12 cellular contexts compared by ENCODE assay signal in the genomic region with DNA sequence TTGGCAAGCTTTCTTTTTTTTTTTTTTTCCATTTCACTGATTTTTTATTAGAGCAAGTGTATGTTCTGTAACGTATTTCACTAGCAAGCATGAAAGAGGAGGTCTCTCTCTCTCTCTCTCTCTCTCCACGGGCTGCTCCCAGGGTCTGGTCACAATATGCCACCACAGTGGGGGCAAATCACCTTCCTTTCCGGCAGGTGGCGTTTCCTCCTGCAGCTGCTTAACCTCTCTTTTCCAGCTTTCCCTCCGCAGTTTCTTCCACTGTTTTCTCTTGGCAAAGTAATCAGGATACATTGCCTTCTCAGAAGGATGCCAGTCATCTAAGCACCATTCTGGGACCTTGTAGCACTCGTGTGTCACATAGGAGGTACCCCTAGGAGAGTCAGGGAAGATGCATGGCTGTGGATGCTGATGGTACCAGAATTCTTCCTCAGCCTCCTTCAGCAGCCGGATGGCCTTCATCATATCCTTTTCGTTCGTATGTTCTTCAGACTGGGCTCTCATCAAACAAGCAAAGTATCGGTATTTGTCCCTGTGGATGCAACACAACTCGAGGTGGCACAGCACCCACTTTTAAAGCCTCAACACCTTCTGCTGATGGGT.
DNase-seq lines count a peak whose midpoint lies in the region; ATAC-seq and TF ChIP-seq lines count a peak whose summit lies in the region.
"Had no signal": no experiment of that assay in that cellular context is flagged by ENCODE, and none has a peak within 500 bp of the region (broad histone marks: within the 10 kb centered on the region; RNA-seq: fewer than 3 reads in every experiment).

No MANE protein-coding gene starts in this region.

- H3K4me1 ChIP-seq in mammary epithelial cell (ENCODE audit: insufficient read depth, low read length): no peaks in the 10 kb centered on the region
- no peaks in the 10 kb centered on the region for H3K4me1 ChIP-seq in heart right ventricle
- H3K4me1 ChIP-seq: prostate gland had no signal

- no peaks in the 10 kb centered on the region for H3K4me1 Mint-ChIP-seq in progenitor cell of endocrine pancreas (ENCODE audit: low read depth)
- H3K4me1 Mint-ChIP-seq in activated CD8-positive, alpha-beta memory T cell treated with anti-CD3 and anti-CD28 coated beads, Interleukin-2, amount 10 ng/mL, durations not matched to agents 7 days and 5 days: no peaks in the 10 kb centered on the region
- H3K4me1 Mint-ChIP-seq: B cell; stimulated activated effector memory CD8-positive, alpha-beta T cell treated with anti-CD3 and anti-CD28 coated beads, Interleukin-12 subunit alpha, Interleukin-12 subunit beta, amount 100 ng/mL, for 72 hours had no signal

- in situ Hi-C loops in mammary epithelial cell (cut with MboI; ENCODE audit: low sequenced_read_pairs in 2 of 2): no loop called here

- H3K27ac ChIP-seq in mammary epithelial cell (ENCODE audit: insufficient read depth, low read depth, low read length) (no peak overlapping the region), heart right ventricle (no peak overlapping the region)
- H3K27ac ChIP-seq: prostate gland had no signal

- CTCF ChIA-PET in mammary epithelial cell (lab: Charles Lee; ENCODE audit: low non-redundant PET): interaction anchor here (0.6 to 0.7 kb wide), 3 partner anchors 21 to 827 kb away, joined by 3 to 10 read pairs (median 4); no protein-coding TSS in a partner anchor
- CTCF ChIA-PET in activated CD8-positive, alpha-beta memory T cell treated with anti-CD3 and anti-CD28 coated beads, Interleukin-2, amount 10 ng/mL, durations not matched to agents 7 days and 5 days (lab: Charles Lee): interaction anchor here (0.6 to 1.0 kb wide), 2 partner anchors 20 to 889 kb away, joined by 3 to 4 read pairs; no protein-coding TSS in a partner anchor

- H3K27ac Mint-ChIP-seq in progenitor cell of endocrine pancreas: no peak overlapping the region
- H3K27ac Mint-ChIP-seq in activated CD8-positive, alpha-beta memory T cell treated with anti-CD3 and anti-CD28 coated beads, Interleukin-2, amount 10 ng/mL, durations not matched to agents 7 days and 5 days: no peak overlapping the region
- H3K27ac Mint-ChIP-seq: activated T-helper 2 cell treated with anti-CD3 and anti-CD28 coated beads, Interferon-gamma antibody, Interleukin-2, Interleukin-4, amounts not matched to agents 10 μg/mL and 5 μg/mL and 100 μg/mL, durations not matched to agents 14 hours and 24 hours and 36 hours; B cell; stimulated activated effector memory CD8-positive, alpha-beta T cell treated with anti-CD3 and anti-CD28 coated beads, Interleukin-12 subunit alpha, Interleukin-12 subunit beta, amount 100 ng/mL, for 72 hours had no signal

- ATAC-seq in activated CD8-positive, alpha-beta memory T cell treated with anti-CD3 and anti-CD28 coated beads, Interleukin-2, amount 10 ng/mL, durations not matched to agents 7 days and 5 days: no peak
- no peak for ATAC-seq in heart right ventricle
- ATAC-seq: stimulated activated effector memory CD8-positive, alpha-beta T cell treated with anti-CD3 and anti-CD28 coated beads, Interleukin-12 subunit alpha, Interleukin-12 subunit beta, amount 100 ng/mL, for 72 hours had no signal

- peaks cover 6% of the 10 kb centered on the region for H3K27me3 ChIP-seq in mammary epithelial cell (ENCODE audit: insufficient read depth, low read length)
- H3K27me3 ChIP-seq in heart right ventricle: peaks cover 0 to 42% (median 13%) of the 10 kb centered on the region in 7 donors

- H3K9me3 Mint-ChIP-seq in progenitor cell of endocrine pancreas (ENCODE audit: low read depth): no peaks in the 10 kb centered on the region
- H3K9me3 Mint-ChIP-seq in activated CD8-positive, alpha-beta memory T cell treated with anti-CD3 and anti-CD28 coated beads, Interleukin-2, amount 10 ng/mL, durations not matched to agents 7 days and 5 days (ENCODE audit: low read depth): no peaks in the 10 kb centered on the region
- H3K9me3 Mint-ChIP-seq: activated T-helper 2 cell treated with anti-CD3 and anti-CD28 coated beads, Interferon-gamma antibody, Interleukin-2, Interleukin-4, amounts not matched to agents 10 μg/mL and 5 μg/mL and 100 μg/mL, durations not matched to agents 14 hours and 24 hours and 36 hours; stimulated activated effector memory CD8-positive, alpha-beta T cell treated with anti-CD3 and anti-CD28 coated beads, Interleukin-12 subunit alpha, Interleukin-12 subunit beta, amount 100 ng/mL, for 72 hours had no signal

- H3K36me3 ChIP-seq in mammary epithelial cell (ENCODE audit: insufficient read depth, low read length): no peaks in the 10 kb centered on the region
- no peaks in the 10 kb centered on the region for H3K36me3 ChIP-seq in heart right ventricle
- H3K36me3 ChIP-seq: prostate gland had no signal

- no peak for TF ChIP-seq POLR2A in NB4 (IDR thresholded peaks at IDR 0.05; ENCODE audit: extremely low read depth, insufficient read length)

- TF ChIP-seq CTCF in NB4 (IDR thresholded peaks at IDR 0.05; ENCODE audit: low read depth, low read length) (peak; percentile 66), mammary epithelial cell (conservative IDR thresholded peaks at IDR 0.05 in 1 of 2, IDR thresholded peaks at IDR 0.05 in 1 of 2; ENCODE audit: extremely low read depth in 1 of 2, insufficient read depth in 1 of 2, low read depth in 1 of 2, low read length in 2 of 2) (peak; percentile 36 to 78), progenitor cell of endocrine pancreas (IDR thresholded peaks at IDR 0.05; ENCODE audit: unreplicated experiment) (peak; percentile 60), heart right ventricle (IDR thresholded peaks at IDR 0.05) (peak in 4 of 9 donors; percentile 8 to 28 (median 20))

- H3K9me3 ChIP-seq in mammary epithelial cell (replicated peaks; ENCODE audit: insufficient read depth, low read length): no peaks in the 10 kb centered on the region
- no peaks in the 10 kb centered on the region for H3K9me3 ChIP-seq in heart right ventricle
- H3K9me3 ChIP-seq: prostate gland had no signal

- 40% methylated on average over 11 of the region's 11 CpGs for WGBS in mammary epithelial cell (ENCODE audit: low coverage, missing lambda C conversion rate)
- 46 to 51% methylated on average over 11 of the region's 11 CpGs for WGBS in heart right ventricle, 2 donors

- no peaks in the 10 kb centered on the region for H4K20me1 ChIP-seq in mammary epithelial cell (ENCODE audit: insufficient read depth, low read length)

- peaks cover 15% of the 10 kb centered on the region for H3K27me3 Mint-ChIP-seq in progenitor cell of endocrine pancreas
- peaks cover 17% of the 10 kb centered on the region for H3K27me3 Mint-ChIP-seq in activated CD8-positive, alpha-beta memory T cell treated with anti-CD3 and anti-CD28 coated beads, Interleukin-2, amount 10 ng/mL, durations not matched to agents 7 days and 5 days

- no peaks in the 10 kb centered on the region for H3K36me3 Mint-ChIP-seq in progenitor cell of endocrine pancreas (ENCODE audit: insufficient read depth)
- no peaks in the 10 kb centered on the region for H3K36me3 Mint-ChIP-seq in activated CD8-positive, alpha-beta memory T cell treated with anti-CD3 and anti-CD28 coated beads, Interleukin-2, amount 10 ng/mL, durations not matched to agents 7 days and 5 days
- H3K36me3 Mint-ChIP-seq: stimulated activated effector memory CD8-positive, alpha-beta T cell treated with anti-CD3 and anti-CD28 coated beads, Interleukin-12 subunit alpha, Interleukin-12 subunit beta, amount 100 ng/mL, for 72 hours had no signal

- no peak overlapping the region for H3K4me2 ChIP-seq in mammary epithelial cell (ENCODE audit: insufficient read depth, low read depth, low read length)

- H3K9ac ChIP-seq in mammary epithelial cell (ENCODE audit: insufficient read depth, low read length): no peak overlapping the region

- H3K79me2 ChIP-seq in mammary epithelial cell (ENCODE audit: insufficient read depth, low read length): no peaks in the 10 kb centered on the region

- no TSS peak for BruUV-seq in mammary epithelial cell (replicated peaks; lab: Mats Ljungman, UMichigan)

- intact Hi-C loops in mammary epithelial cell (cut with micrococcal nuclease) (loop anchor here (5.0 to 10.0 kb wide), 3 partner anchors 101 to 829 kb away; no protein-coding TSS in a partner anchor), heart right ventricle (cut with DNase I) (no loop called here)

- H3K4me3 ChIP-seq in NB4 (ENCODE audit: low read depth, low read length): no peak overlapping the region
- H3K4me3 ChIP-seq in mammary epithelial cell (replicated peaks in 1 of 3; ENCODE audit: insufficient read depth in 1 of 3, low read depth in 2 of 3, low read length in 3 of 3): no peak overlapping the region
- no peak overlapping the region for H3K4me3 ChIP-seq in heart right ventricle
- H3K4me3 ChIP-seq: prostate gland had no signal

- dilution Hi-C loops in mammary epithelial cell (cut with HindIII; ENCODE audit: low sequenced_read_pairs): no loop called here

- H2AFZ ChIP-seq in mammary epithelial cell (ENCODE audit: low read depth, low read length): no peak overlapping the region

- H3K4me3 Mint-ChIP-seq in progenitor cell of endocrine pancreas (ENCODE audit: low read depth): no peak overlapping the region
- no peak overlapping the region for H3K4me3 Mint-ChIP-seq in activated CD8-positive, alpha-beta memory T cell treated with anti-CD3 and anti-CD28 coated beads, Interleukin-2, amount 10 ng/mL, durations not matched to agents 7 days and 5 days
- H3K4me3 Mint-ChIP-seq: B cell; stimulated activated effector memory CD8-positive, alpha-beta T cell treated with anti-CD3 and anti-CD28 coated beads, Interleukin-12 subunit alpha, Interleukin-12 subunit beta, amount 100 ng/mL, for 72 hours had no signal

- DNase-seq in NCI-H82 (lab: John Stamatoyannopoulos, UW) (peak; percentile 67), NCI-H82 treated with DMSO at 0.1 percent for 48 hours (lab: John Stamatoyannopoulos, UW; ENCODE audit: unreplicated experiment) (no peak), NB4 (ENCODE audit: low read depth) (peak; percentile 19), mammary epithelial cell (no peak), progenitor cell of endocrine pancreas (ENCODE audit: low spot score, unreplicated experiment) (peak; percentile 21), NCI-H146 treated with DMSO at 0.1 percent for 48 hours (lab: John Stamatoyannopoulos, UW; ENCODE audit: unreplicated experiment) (no peak), heart right ventricle (no peak)
- DNase-seq in activated CD8-positive, alpha-beta memory T cell treated with anti-CD3 and anti-CD28 coated beads, Interleukin-2, amount 10 ng/mL, durations not matched to agents 7 days and 5 days: no peak

Comparison
In these comparisons a context has a peak if more than half of its experiments do, and no peak if none do; other contexts are left out.
1. DNase-seq: peak in NCI-H82 (single experiment), NB4 (single experiment) and progenitor cell of endocrine pancreas (single experiment); none in NCI-H82 treated with DMSO at 0.1 percent for 48 hours (single experiment), mammary epithelial cell (single experiment), NCI-H146 treated with DMSO at 0.1 percent for 48 hours (single experiment), activated CD8-positive, alpha-beta memory T cell treated with anti-CD3 and anti-CD28 coated beads, Interleukin-2, amount 10 ng/mL, durations not matched to agents 7 days and 5 days (single experiment) and heart right ventricle (0 of 2).